8 cellular contexts compared by ENCODE assay signal in the genomic region with DNA sequence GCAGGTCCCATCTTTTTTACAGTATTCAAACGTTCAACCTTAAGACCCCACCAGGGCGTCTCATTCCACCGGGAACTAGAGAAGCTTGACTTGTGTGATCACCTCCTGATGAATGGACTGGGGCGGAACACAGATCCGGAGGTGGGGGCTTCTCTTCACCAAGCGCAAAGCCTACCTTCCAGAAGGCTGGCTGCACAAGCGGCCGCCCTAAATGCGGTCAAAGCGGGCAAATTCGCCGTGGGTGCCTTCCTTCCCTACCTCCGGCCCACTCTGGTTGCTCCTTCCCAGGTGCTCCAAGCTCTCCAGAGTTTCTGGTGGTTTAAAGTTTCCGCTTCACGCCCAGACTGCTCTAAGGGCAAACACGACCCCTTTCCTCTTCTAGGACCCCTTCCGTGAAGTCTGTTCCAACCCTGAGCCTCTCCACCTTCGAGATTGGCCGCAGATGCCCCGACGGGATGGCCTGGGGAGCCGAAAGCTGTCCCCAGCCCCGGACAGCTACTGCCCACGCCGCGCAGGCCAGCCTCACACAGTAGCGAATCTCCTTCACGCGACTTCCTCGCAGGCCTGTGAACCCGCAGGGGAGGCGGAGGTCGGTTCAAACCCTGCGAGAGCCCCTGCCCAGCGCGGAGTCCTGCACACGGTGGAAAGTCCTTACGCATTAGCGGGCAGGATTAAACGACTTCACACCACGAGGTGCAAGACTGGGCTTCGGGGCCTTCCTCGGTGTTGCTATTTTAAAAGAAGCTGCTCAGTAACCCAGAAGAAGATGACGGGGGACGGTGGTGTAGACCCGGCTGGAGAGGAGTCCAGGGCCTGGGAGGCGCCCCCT. TPM values are rescaled to one million over a fixed set of nuclear protein-coding genes. Genes with fewer than 3 reads are reported as not detected.
DNase-seq lines count a peak whose midpoint lies in the region; ATAC-seq and TF ChIP-seq lines count a peak whose summit lies in the region.

No MANE protein-coding gene starts in this region.

- DNase-seq in activated CD8-positive, alpha-beta memory T cell treated with anti-CD3 and anti-CD28 coated beads, Interleukin-2, amount 50 U/mL, for 4 hours = peak; percentile 14
- DNase-seq in activated CD8-positive, alpha-beta memory T cell treated with anti-CD3 and anti-CD28 coated beads, Interleukin-2, amount 10 ng/mL, durations not matched to agents 7 days and 5 days = no peak
- DNase-seq in memory B cell (ENCODE audit: low spot score in 2 of 2) (peak in 1 of 2 donors; percentile 10), transverse colon (peak; percentile 11), NCI-H1092 treated with DMSO at 0.1 percent for 48 hours (lab: John Stamatoyannopoulos, UW) (no peak)

- WGBS in transverse colon (ENCODE audit: low coverage in 1 of 2), 2 donors = 44 to 50% methylated on average over 14 to 46 of the region's 47 CpGs

- in situ Hi-C loops in transverse colon (cut with MboI; ENCODE audit: low pct_ligation_motif_present in 1 of 4, low pct_unique_long_range_greater_than_20kb in 1 of 4, low sequenced_read_pairs in 3 of 4) = no loop called here

- CTCF ChIA-PET in activated CD8-positive, alpha-beta memory T cell treated with anti-CD3 and anti-CD28 coated beads, Interleukin-2, amount 10 ng/mL, durations not matched to agents 7 days and 5 days (lab: Charles Lee) = interaction anchor here (1.3 kb wide), 1 partner anchor 165 kb away, joined by 3 read pairs; no protein-coding TSS in a partner anchor

- no peak for TF ChIP-seq POLR2A in transverse colon (IDR thresholded peaks at IDR 0.05)

- no peaks in the 10 kb centered on the region for H3K36me3 Mint-ChIP-seq in activated CD8-positive, alpha-beta memory T cell treated with anti-CD3 and anti-CD28 coated beads, Interleukin-2, amount 10 ng/mL, durations not matched to agents 7 days and 5 days
- no peaks in the 10 kb centered on the region for H3K36me3 Mint-ChIP-seq in memory B cell

- H3K27me3 Mint-ChIP-seq in activated CD8-positive, alpha-beta memory T cell treated with anti-CD3 and anti-CD28 coated beads, Interleukin-2, amount 10 ng/mL, durations not matched to agents 7 days and 5 days = peaks cover 63% of the 10 kb centered on the region
- peaks cover 10% of the 10 kb centered on the region for H3K27me3 Mint-ChIP-seq in memory B cell

- H3K4me3 ChIP-seq in transverse colon = peak overlapping the region; percentile 39 to 85 (median 80)

- H3K36me3 ChIP-seq in transverse colon = no peaks in the 10 kb centered on the region

- H3K4me1 ChIP-seq in transverse colon = peaks cover 0 to 37% (median 26%) of the 10 kb centered on the region in 4 donors

- no peak overlapping the region for H3K4me3 Mint-ChIP-seq in activated CD8-positive, alpha-beta memory T cell treated with anti-CD3 and anti-CD28 coated beads, Interleukin-2, amount 10 ng/mL, durations not matched to agents 7 days and 5 days
- peak overlapping the region; percentile 50 for H3K4me3 Mint-ChIP-seq in memory B cell

- H3K4me1 Mint-ChIP-seq in activated CD8-positive, alpha-beta memory T cell treated with anti-CD3 and anti-CD28 coated beads, Interleukin-2, amount 10 ng/mL, durations not matched to agents 7 days and 5 days = no peaks in the 10 kb centered on the region
- H3K4me1 Mint-ChIP-seq in memory B cell = no peaks in the 10 kb centered on the region

- H3K9me3 ChIP-seq in transverse colon = no peaks in the 10 kb centered on the region

- no peak overlapping the region for H3K27ac Mint-ChIP-seq in activated CD8-positive, alpha-beta memory T cell treated with anti-CD3 and anti-CD28 coated beads, Interleukin-2, amount 10 ng/mL, durations not matched to agents 7 days and 5 days
- H3K27ac Mint-ChIP-seq in memory B cell = no peak overlapping the region

- H3K27me3 ChIP-seq in transverse colon = peaks cover 64% of the 10 kb centered on the region

- ATAC-seq in activated CD8-positive, alpha-beta memory T cell treated with anti-CD3 and anti-CD28 coated beads, Interleukin-2, amount 10 ng/mL, durations not matched to agents 7 days and 5 days = no peak
- ATAC-seq in memory B cell (ENCODE audit: low read depth) = no peak
- ATAC-seq in HG03196 (IDR thresholded peaks at IDR 0.05; ENCODE audit: unreplicated experiment) = no peak
- no peak for ATAC-seq in GM21515 (IDR thresholded peaks at IDR 0.05; ENCODE audit: unreplicated experiment)

- TF ChIP-seq CTCF in transverse colon (IDR thresholded peaks at IDR 0.05) = no peak

- intact Hi-C loops in transverse colon (cut with DNase I; ENCODE audit: low total_unique reads) = loop anchor here (1.0 kb wide), 1 partner anchor 159 kb away; no protein-coding TSS in a partner anchor

- H3K27ac ChIP-seq in cingulate gyrus (ENCODE audit: low read depth, low read length) (peak overlapping the region; percentile 29), transverse colon (peak overlapping the region; percentile 89 to 92 (median 90))

- H3K9me3 Mint-ChIP-seq in activated CD8-positive, alpha-beta memory T cell treated with anti-CD3 and anti-CD28 coated beads, Interleukin-2, amount 10 ng/mL, durations not matched to agents 7 days and 5 days (ENCODE audit: low read depth) = no peaks in the 10 kb centered on the region
- H3K9me3 Mint-ChIP-seq in memory B cell = no peaks in the 10 kb centered on the region

- no peak for TF ChIP-seq EP300 in transverse colon (IDR thresholded peaks at IDR 0.05; ENCODE audit: low read depth)

RNA-seq across cellular contexts. Expression of a gene that starts 1.6 kb away (rescaled TPM):
- total RNA-seq in activated CD8-positive, alpha-beta memory T cell treated with anti-CD3 and anti-CD28 coated beads, Interleukin-2, amount 10 ng/mL, durations not matched to agents 7 days and 5 days = under 1 TPM; 0.05 to 0.20 TPM
- 10 to 100 TPM in 1 of 4 donors, 1 to 10 TPM in 3; 6.6 to 79.7 (median 9.4) TPM for total RNA-seq in transverse colon

Comparison
In these comparisons a context has a peak if more than half of its experiments do, and no peak if none do; other contexts are left out.
1. DNase-seq: peak in activated CD8-positive, alpha-beta memory T cell treated with anti-CD3 and anti-CD28 coated beads, Interleukin-2, amount 50 U/mL, for 4 hours (single experiment) and transverse colon (single experiment); none in activated CD8-positive, alpha-beta memory T cell treated with anti-CD3 and anti-CD28 coated beads, Interleukin-2, amount 10 ng/mL, durations not matched to agents 7 days and 5 days (single experiment) and NCI-H1092 treated with DMSO at 0.1 percent for 48 hours (single experiment).
2. RNA of a gene that starts 1.6 kb away (total RNA-seq): 6.6 to 79.7 TPM in transverse colon; 0.05 to 0.20 TPM in activated CD8-positive, alpha-beta memory T cell treated with anti-CD3 and anti-CD28 coated beads, Interleukin-2, amount 10 ng/mL, durations not matched to agents 7 days and 5 days; every median in the first group is over 4 times any median in the second.